In genomic region chr3:159260049-159260662, GRCh38 we compare ENCODE assay signal across 8 cellular contexts.
DNase-seq lines count a peak whose midpoint lies in the region; ATAC-seq, FAIRE-seq and TF ChIP-seq lines count a peak whose summit lies in the region.

No MANE protein-coding gene starts in this region.

- ATAC-seq in omental fat pad (ENCODE audit: low FRiP score): no peak

- TF ChIP-seq CTCF in D721Med (IDR thresholded peaks at IDR 0.05; ENCODE audit: insufficient read depth, missing control alignments) (peak; percentile 81), GM20000 (IDR thresholded peaks at IDR 0.05; ENCODE audit: extremely low read depth, missing control alignments) (peak; percentile 54), omental fat pad (IDR thresholded peaks at IDR 0.05) (no peak)

- FAIRE-seq in D721Med (lab: Jason Lieb, UNC): no peak
- peak; percentile 91 for FAIRE-seq in endometrium (lab: Jason Lieb, UNC)

- no peak for DNase-seq in D721Med (ENCODE audit: insufficient read length, low spot score)
- DNase-seq in GM20000 (ENCODE audit: low spot score): peak; percentile 29
- peak; percentile 79 for DNase-seq in M059J (ENCODE audit: low read depth)
- peak; percentile 32 for DNase-seq in SKM-1 (lab: John Stamatoyannopoulos, UW; ENCODE audit: unreplicated experiment)
- peak; percentile 69 for DNase-seq in midbrain (lab: John Stamatoyannopoulos, UW)
- DNase-seq in omental fat pad (ENCODE audit: low spot score): no peak
- DNase-seq in 8988T: no peak

Comparison
In these comparisons a context has a peak if more than half of its experiments do, and no peak if none do; other contexts are left out.
1. DNase-seq: peak in GM20000 (single experiment), M059J (single experiment), SKM-1 (single experiment) and midbrain (single experiment); none in D721Med (single experiment), omental fat pad (single experiment) and 8988T (single experiment).
2. CTCF ChIP-seq: peak in D721Med (single experiment) and GM20000 (single experiment); none in omental fat pad (0 of 3).